In the genomic region with DNA sequence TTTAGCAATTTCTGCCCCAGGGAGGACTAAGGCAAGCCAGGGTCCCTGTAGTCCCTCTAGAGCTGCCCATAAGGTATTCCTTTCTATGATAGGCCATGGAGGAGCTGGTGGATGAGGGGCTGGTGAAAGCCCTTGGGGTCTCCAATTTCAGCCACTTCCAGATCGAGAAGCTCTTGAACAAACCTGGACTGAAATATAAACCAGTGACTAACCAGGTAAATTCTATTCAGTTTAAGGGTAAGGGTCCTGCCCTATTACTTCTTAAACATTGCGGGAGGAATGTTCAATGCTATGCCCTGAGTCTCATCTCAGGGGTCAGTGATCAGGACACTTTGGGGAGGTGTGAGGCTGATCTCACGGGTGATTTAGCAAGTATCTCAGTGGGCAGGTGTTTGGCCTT, we compare ENCODE assay signal across 6 cellular contexts. TPM values are rescaled to one million over a fixed set of nuclear protein-coding genes. Genes with fewer than 3 reads are reported as not detected.
"Had no signal": no experiment of that assay in that cellular context is flagged by ENCODE, and none has a peak within 500 bp of the region (broad histone marks: within the 10 kb centered on the region; RNA-seq: fewer than 3 reads in every experiment).

No MANE protein-coding gene starts in this region.

RNA-seq across cellular contexts. Expression of a gene that starts 9.2 kb away (rescaled TPM):
- total RNA-seq: OCI-LY7, Right ventricle myocardium inferior had no signal

RNA-seq across cellular contexts. Expression of a gene that starts 12.4 kb away (rescaled TPM):
- total RNA-seq: OCI-LY7, Right ventricle myocardium inferior, Right ventricle myocardium superior, SJCRH30, SJSA1 had no signal
- polyA plus RNA-seq: SK-N-SH had no signal
